Comparison of ENCODE assay signal across 27 cellular contexts in genomic region chr10:70289739-70290138, GRCh38. TPM values are rescaled to one million over a fixed set of nuclear protein-coding genes. Genes with fewer than 3 reads are reported as not detected.
"Had no signal": no experiment of that assay in that cellular context is flagged by ENCODE, and none has a peak within 500 bp of the region (broad histone marks: within the 10 kb centered on the region; RNA-seq: fewer than 3 reads in every experiment).

No MANE protein-coding gene starts in this region.

- H3K4me2 ChIP-seq: hepatocyte had no signal

- H3K9me3 ChIP-seq: left ventricle myocardium inferior, lower lobe of right lung, testis, upper lobe of left lung, uterus had no signal

- H3K36me3 ChIP-seq: left ventricle myocardium inferior, lower lobe of right lung, spleen, upper lobe of left lung, uterus had no signal

- H3K4me3 Mint-ChIP-seq: endodermal cell; naive thymus-derived CD4-positive, alpha-beta T cell; nephron progenitor cell; stimulated activated naive B cell treated with anti-CD40 and anti-IgM and Interleukin-4, amounts not matched to agents 10 μg/mL and 1 μg/mL and 100 μg/mL, for 72 hours; stimulated activated naive CD8-positive, alpha-beta T cell treated with anti-CD3 and anti-CD28 coated beads, Interleukin-15, amount 100 ng/mL, for 72 hours had no signal

- H3K4me1 ChIP-seq: left ventricle myocardium inferior, lower lobe of right lung, testis had no signal

- DNase-seq: effector CD4-positive, alpha-beta T cell; foreskin melanocyte; head of caudate nucleus; kidney; left cardiac atrium; left ventricle myocardium inferior; lower lobe of right lung; mesenchymal stem cell; naive thymus-derived CD4-positive, alpha-beta T cell; nephron progenitor cell; posterior cingulate gyrus; spleen; stimulated activated CD4-positive, alpha-beta T cell treated with anti-CD3 and anti-CD28 coated beads, Interleukin-15, amount 100 ng/mL, for 24 hours; stimulated activated CD4-positive, alpha-beta T cell treated with anti-CD3 and anti-CD28 coated beads, Interleukin-2, amount 100 ng/mL, for 24 hours; stimulated activated CD4-positive, alpha-beta T cell treated with anti-CD3 and anti-CD28 coated beads, Interleukin-4, amount 100 ng/mL, for 4 hours; stimulated activated naive B cell treated with anti-CD40 and anti-IgM and Interleukin-4, amounts not matched to agents 10 μg/mL and 1 μg/mL and 100 μg/mL, for 72 hours; stimulated activated naive CD8-positive, alpha-beta T cell treated with anti-CD3 and anti-CD28 coated beads, Interleukin-15, amount 100 ng/mL, for 72 hours; testis; upper lobe of left lung; uterus had no signal

- H2AFZ ChIP-seq: hepatocyte had no signal

- H3K36me3 Mint-ChIP-seq: stimulated activated naive B cell treated with anti-CD40 and anti-IgM and Interleukin-4, amounts not matched to agents 10 μg/mL and 1 μg/mL and 100 μg/mL, for 72 hours had no signal

- ATAC-seq: left cardiac atrium; naive thymus-derived CD4-positive, alpha-beta T cell; stimulated activated naive B cell treated with anti-CD40 and anti-IgM and Interleukin-4, amounts not matched to agents 10 μg/mL and 1 μg/mL and 100 μg/mL, for 72 hours; stimulated activated naive CD8-positive, alpha-beta T cell treated with anti-CD3 and anti-CD28 coated beads, Interleukin-15, amount 100 ng/mL, for 72 hours had no signal

- H3K4me1 Mint-ChIP-seq: naive thymus-derived CD4-positive, alpha-beta T cell; nephron progenitor cell had no signal

- H3K4me3 ChIP-seq: coronary artery, hepatocyte, left ventricle myocardium inferior, lower lobe of right lung, spleen, testis, upper lobe of left lung, uterus had no signal

- H3K9me3 Mint-ChIP-seq: stimulated activated naive B cell treated with anti-CD40 and anti-IgM and Interleukin-4, amounts not matched to agents 10 μg/mL and 1 μg/mL and 100 μg/mL, for 72 hours; stimulated activated naive CD8-positive, alpha-beta T cell treated with anti-CD3 and anti-CD28 coated beads, Interleukin-15, amount 100 ng/mL, for 72 hours had no signal

- H3K27ac Mint-ChIP-seq: endodermal cell; naive thymus-derived CD4-positive, alpha-beta T cell; nephron progenitor cell; stimulated activated naive B cell treated with anti-CD40 and anti-IgM and Interleukin-4, amounts not matched to agents 10 μg/mL and 1 μg/mL and 100 μg/mL, for 72 hours had no signal

- H3K79me2 ChIP-seq: hepatocyte had no signal

- H3K27me3 ChIP-seq: testis, upper lobe of left lung had no signal

- H3K27ac ChIP-seq: coronary artery, left ventricle myocardium inferior, lower lobe of right lung, spleen, testis had no signal

RNA-seq across cellular contexts. Expression of gene NPFFR1, which starts 5.9 kb away (rescaled TPM):
- total RNA-seq: dermis microvascular lymphatic vessel endothelial cell, hepatocyte, left ventricle myocardium inferior, osteocyte, pulmonary artery endothelial cell, subcutaneous adipose tissue had no signal
- polyA plus RNA-seq: hepatocyte; naive thymus-derived CD4-positive, alpha-beta T cell had no signal
